1 cellular context compared by ENCODE assay signal in genomic region chr4:124712417-124713212, GRCh38.
TF ChIP-seq lines count a peak whose summit lies in the region.

Gene ANKRD50, minus strand, starts transcription at chr4:124712732. Its CDS starts 2,221 bp downstream, at chr4:124710511.

TF ChIP-seq in HEK293, 187 proteins besides CTCF, POLR2A, EP300 and RAD21 (continued from another document):
- TF ChIP-seq ZNF830 (tag by site-specific recombination; IDR thresholded peaks at IDR 0.05; ENCODE audit: low read depth) = no peak
- TF ChIP-seq ZNF366 (tag by site-specific recombination; conservative IDR thresholded peaks at IDR 0.05) = peak; percentile 87
- TF ChIP-seq PATZ1 (tag by site-specific recombination; IDR thresholded peaks at IDR 0.05) = peak; percentile 83
- peak; percentile 62 for TF ChIP-seq SP2 (tag by site-specific recombination; IDR thresholded peaks at IDR 0.05)
- no peak for TF ChIP-seq ZNF629 (tag by site-specific recombination; IDR thresholded peaks at IDR 0.05)
- TF ChIP-seq PBX3 (CRISPR knock-in tag; IDR thresholded peaks at IDR 0.05) = peak; percentile 5; the same call in 1 of the 2 replicates
- TF ChIP-seq ZNF555 (tag by site-specific recombination; conservative IDR thresholded peaks at IDR 0.05) = no peak
- 0 out of 2 replicates have a peak, but pooled peaks have one; percentile 50 for TF ChIP-seq ZBTB10 (tag by site-specific recombination; IDR thresholded peaks at IDR 0.05)
- TF ChIP-seq KLF8 (tag by site-specific recombination; IDR thresholded peaks at IDR 0.05) = peak; percentile 68; the same call in 1 of the 2 replicates
- no peak for TF ChIP-seq ZNF37A (tag by site-specific recombination; IDR thresholded peaks at IDR 0.05)
- peak; percentile 40 for TF ChIP-seq ZNF341 (tag by site-specific recombination; IDR thresholded peaks at IDR 0.05; ENCODE audit: low read depth)
- peak; percentile 57 for TF ChIP-seq ZIC2 (tag by site-specific recombination; IDR thresholded peaks at IDR 0.05)
- TF ChIP-seq ZNF76 (tag by site-specific recombination; IDR thresholded peaks at IDR 0.05; ENCODE audit: borderline replicate concordance, low read depth) = no peak
- peak; percentile 83 for TF ChIP-seq ZFHX2 (tag by site-specific recombination; conservative IDR thresholded peaks at IDR 0.05)
- TF ChIP-seq GLIS2 (tag by site-specific recombination; IDR thresholded peaks at IDR 0.05) = peak; percentile 54; the same call in 1 of the 2 replicates
- no peak for TF ChIP-seq SCRT2 (tag by site-specific recombination; IDR thresholded peaks at IDR 0.05)
- 0 out of 2 replicates have a peak, but pooled peaks have one; percentile 20 for TF ChIP-seq KLF17 (tag by site-specific recombination; IDR thresholded peaks at IDR 0.05)
- peak; percentile 81 for TF ChIP-seq ZBTB48 (tag by site-specific recombination; IDR thresholded peaks at IDR 0.05)
- peak; percentile 42; the same call in 1 of the 2 replicates for TF ChIP-seq ZSCAN30 (tag by site-specific recombination; IDR thresholded peaks at IDR 0.05)
- TF ChIP-seq KLF10 (tag by site-specific recombination; IDR thresholded peaks at IDR 0.05) = peak; percentile 71
- no peak for TF ChIP-seq ZNF138 (tag by site-specific recombination; IDR thresholded peaks at IDR 0.05; ENCODE audit: borderline replicate concordance)
- 0 out of 2 replicates have a peak, but pooled peaks have one; percentile 25 for TF ChIP-seq ZEB2 (tag by site-specific recombination; IDR thresholded peaks at IDR 0.05)
